ENCODE assay signal across 2 cellular contexts in genomic region chr5:119022017-119022745, GRCh38.
TF ChIP-seq lines count a peak whose summit lies in the region.

No MANE protein-coding gene starts in this region.

TF ChIP-seq in GM23338, 12 proteins besides CTCF, POLR2A, EP300 and RAD21:
- TF ChIP-seq EZH2phosphoT487 (IDR thresholded peaks at IDR 0.05; ENCODE audit: unreplicated experiment) (no peak), ZNF331 (CRISPR knock-in tag; IDR thresholded peaks at IDR 0.05; ENCODE audit: low read depth) (no peak), EZH2 (IDR thresholded peaks at IDR 0.05; ENCODE audit: low read depth, unreplicated experiment) (no peak), POLR2AphosphoS5 (IDR thresholded peaks at IDR 0.05; ENCODE audit: low read depth) (no peak), NANOG (IDR thresholded peaks at IDR 0.05; ENCODE audit: borderline replicate concordance) (no peak), CREB1 (CRISPR knock-in tag; IDR thresholded peaks at IDR 0.05; ENCODE audit: low read depth) (no peak), REST (IDR thresholded peaks at IDR 0.05; ENCODE audit: unreplicated experiment) (no peak), STAT1 (IDR thresholded peaks at IDR 0.05; ENCODE audit: unreplicated experiment) (no peak), JUNB (IDR thresholded peaks at IDR 0.05; ENCODE audit: unreplicated experiment) (no peak), ETS1 (IDR thresholded peaks at IDR 0.05) (no peak)

TF ChIP-seq in HepG2, 621 proteins besides CTCF, POLR2A, EP300 and RAD21:
- TF ChIP-seq STAT5B (CRISPR knock-in tag; IDR thresholded peaks at IDR 0.05) (no peak), ISX (CRISPR knock-in tag; conservative IDR thresholded peaks at IDR 0.05) (no peak), SMC3 (IDR thresholded peaks at IDR 0.05; ENCODE audit: low read length) (peak; percentile 69), E2F1 (CRISPR knock-in tag; IDR thresholded peaks at IDR 0.05) (no peak), ZBTB40 (IDR thresholded peaks at IDR 0.05) (no peak), ZBTB40 (CRISPR knock-in tag; IDR thresholded peaks at IDR 0.05) (no peak), KLF13 (CRISPR knock-in tag; IDR thresholded peaks at IDR 0.05) (no peak), STAG1 (CRISPR knock-in tag; IDR thresholded peaks at IDR 0.05) (peak; percentile 73), ZNF883 (CRISPR knock-in tag; IDR thresholded peaks at IDR 0.05; ENCODE audit: not compliant biosample characterization) (no peak), CEBPB (IDR thresholded peaks at IDR 0.05; ENCODE audit: borderline replicate concordance, low read depth, low read length) (no peak), ZSCAN22 (CRISPR knock-in tag; IDR thresholded peaks at IDR 0.05) (peak; percentile 75; the same call in 1 of the 2 replicates)
